ENCODE assay signal across 18 cellular contexts in genomic region chr10:42939685-42940366, GRCh38.
"Had no signal": no experiment of that assay in that cellular context is flagged by ENCODE, and none has a peak within 500 bp of the region (broad histone marks: within the 10 kb centered on the region; RNA-seq: fewer than 3 reads in every experiment).

No MANE protein-coding gene starts in this region.

- H3K4me3 ChIP-seq: adrenal gland, colonic mucosa, esophagus squamous epithelium, gastrocnemius medialis, stomach, suprapubic skin, tibial nerve, vagina had no signal

- H3K9me3 ChIP-seq: adrenal gland, colonic mucosa, esophagus squamous epithelium, gastrocnemius medialis, stomach, suprapubic skin, tibial nerve, vagina had no signal

- ATAC-seq: activated CD8-positive, alpha-beta memory T cell treated with anti-CD3 and anti-CD28 coated beads, Interleukin-2, amount 10 ng/mL, durations not matched to agents 7 days and 5 days; activated naive CD4-positive, alpha-beta T cell treated with anti-CD3 and anti-CD28 coated beads, Interleukin-2, amount 50 U/mL, for 72 hours; gastrocnemius medialis; left colon had no signal

- H3K36me3 ChIP-seq: adrenal gland, colonic mucosa, esophagus squamous epithelium, gastrocnemius medialis, stomach, suprapubic skin, tibial nerve, vagina had no signal

- H3K27me3 ChIP-seq: adrenal gland, colonic mucosa, gastrocnemius medialis, tibial nerve, vagina had no signal

- H3K27ac ChIP-seq: adrenal gland, colonic mucosa, esophagus squamous epithelium, gastrocnemius medialis, stomach, suprapubic skin, tibial nerve, vagina had no signal

- H3K4me1 ChIP-seq: adrenal gland, colonic mucosa, esophagus squamous epithelium, gastrocnemius medialis, suprapubic skin, tibial nerve, vagina had no signal

- DNase-seq: activated CD4-positive, alpha-beta memory T cell treated with anti-CD3 and anti-CD28 coated beads, Interleukin-2, amount 10 ng/mL, durations not matched to agents 7 days and 5 days; activated CD4-positive, alpha-beta T cell treated with anti-CD3 and anti-CD28 coated beads for 48 hours; activated gamma-delta T cell treated with Interleukin-2 at 50 U/mL for 16 hours; colonic mucosa; esophagus squamous epithelium; gastrocnemius medialis; hypothalamus; left colon; mesenchymal stem cell; occipital lobe; stimulated activated CD4-positive, alpha-beta T cell treated with anti-CD3 and anti-CD28 coated beads, Interleukin-1b, Interleukin-23, amount 100 ng/mL, for 48 hours had no signal
